In genomic region chr17:28371245-28372202, GRCh38 we compare ENCODE assay signal across 8 cellular contexts. TPM values are rescaled to one million over a fixed set of nuclear protein-coding genes. Genes with fewer than 3 reads are reported as not detected.
DNase-seq lines count a peak whose midpoint lies in the region; TF ChIP-seq lines count a peak whose summit lies in the region.

Gene SARM1, plus strand, starts transcription at chr17:28371694. Its CDS starts 339 bp downstream, at chr17:28372033.

- TF ChIP-seq CTCF in GM20000 (IDR thresholded peaks at IDR 0.05; ENCODE audit: extremely low read depth, missing control alignments), result no peak

- H3K4me3 ChIP-seq in SJCRH30, result peak within 1 kb of the TSS; percentile 69

- H3K9me3 ChIP-seq in SJCRH30 (replicated peaks), result no peaks in the 10 kb centered on the region

- peaks cover 20% of the 10 kb centered on the region for H3K4me1 ChIP-seq in SJCRH30

- DNase-seq in CMK (ENCODE audit: low read depth) (peak; percentile 58), GM20000 (ENCODE audit: low spot score) (peak; percentile 96), HuH-7 (ENCODE audit: low spot score) (peak; percentile 97), SJCRH30 (peak; percentile 99), glomerular visceral epithelial cell (ENCODE audit: extremely low spot score) (peak; percentile 77), occipital lobe (lab: John Stamatoyannopoulos, UW) (peak; percentile 84), superior temporal gyrus (ENCODE audit: extremely low spot score) (peak; percentile 64)
- DNase-seq in activated naive CD4-positive, alpha-beta T cell treated with Interleukin-2 at 50 U/mL for 16 hours, result peak; percentile 86

- peak within 1 kb of the TSS; percentile 37; the same call in 1 of the 2 replicates for H3K27ac ChIP-seq in SJCRH30

- H3K36me3 ChIP-seq in SJCRH30, result no peaks in the 10 kb centered on the region

- no peaks in the 10 kb centered on the region for H3K27me3 ChIP-seq in SJCRH30

RNA-seq across cellular contexts. Expression of gene SARM1, which starts in this region (rescaled TPM):
- total RNA-seq in SJCRH30 (2014; rRNA removed; shearing (Covaris generic)), result 14.9 and 16.1 TPM in 2 replicates
- 17.8 TPM for total RNA-seq in occipital lobe

Comparison
In these comparisons a context has a peak if more than half of its experiments do, and no peak if none do; other contexts are left out.
1. Peak in every context shown above with its lines: DNase-seq, H3K4me3 ChIP-seq and H3K27ac ChIP-seq.